In the genomic region with DNA sequence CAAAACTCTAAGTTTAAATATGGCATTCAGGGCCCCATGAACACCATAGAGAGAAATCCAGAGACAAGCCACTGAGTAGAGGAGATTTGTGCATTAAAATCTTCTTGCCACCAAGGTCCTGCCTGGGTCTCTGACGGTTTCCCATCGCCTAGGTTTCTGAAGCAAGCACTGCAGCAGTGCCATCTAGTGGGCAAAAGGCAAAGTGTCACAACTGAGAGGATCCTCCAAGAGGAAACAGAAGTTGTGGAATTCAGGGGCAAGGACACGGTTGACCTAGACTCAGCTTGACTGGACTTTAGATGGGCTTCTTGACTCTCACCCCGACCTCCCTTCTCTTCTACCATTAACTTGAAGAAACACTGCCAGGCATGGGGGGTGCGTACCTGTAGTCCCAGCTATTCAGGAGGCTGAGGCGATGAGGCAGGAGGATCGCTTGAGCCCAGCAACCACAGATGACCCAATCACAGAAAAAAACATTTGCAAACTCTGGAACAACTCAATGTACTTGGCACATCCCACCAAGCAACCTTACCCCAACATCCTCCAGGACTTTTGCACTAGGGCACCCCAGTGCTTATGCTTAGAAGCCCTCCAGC, we compare ENCODE assay signal across 8 cellular contexts.
DNase-seq lines count a peak whose midpoint lies in the region; ATAC-seq and TF ChIP-seq lines count a peak whose summit lies in the region.

No MANE protein-coding gene starts in this region.

- no peak overlapping the region for H3K27ac Mint-ChIP-seq in Caco-2 (ENCODE audit: unreplicated experiment)
- no peak overlapping the region for H3K27ac Mint-ChIP-seq in activated CD8-positive, alpha-beta T cell treated with anti-CD3 and anti-CD28 coated beads, Interleukin-2, amount 10 ng/mL, durations not matched to agents 7 days and 5 days
- H3K27ac Mint-ChIP-seq in nephron = no peak overlapping the region

- H3K27me3 Mint-ChIP-seq in Caco-2 (ENCODE audit: insufficient read depth, unreplicated experiment) = no peaks in the 10 kb centered on the region
- H3K27me3 Mint-ChIP-seq in activated CD8-positive, alpha-beta T cell treated with anti-CD3 and anti-CD28 coated beads, Interleukin-2, amount 10 ng/mL, durations not matched to agents 7 days and 5 days (ENCODE audit: low read depth) = no peaks in the 10 kb centered on the region
- H3K27me3 Mint-ChIP-seq in nephron (ENCODE audit: low read depth) = peaks cover 27% of the 10 kb centered on the region

- POLR2A ChIA-PET in Caco-2 (lab: Charles Lee) = no interaction called here
- POLR2A ChIA-PET in activated CD8-positive, alpha-beta T cell treated with anti-CD3 and anti-CD28 coated beads, Interleukin-2, amount 10 ng/mL, durations not matched to agents 7 days and 5 days (lab: Charles Lee) = no interaction called here

- H3K4me3 Mint-ChIP-seq in Caco-2 (ENCODE audit: unreplicated experiment) (no peak overlapping the region), nephron (no peak overlapping the region)
- H3K4me3 Mint-ChIP-seq in activated CD8-positive, alpha-beta T cell treated with anti-CD3 and anti-CD28 coated beads, Interleukin-2, amount 10 ng/mL, durations not matched to agents 7 days and 5 days = no peak overlapping the region

- no peaks in the 10 kb centered on the region for H3K9me2 ChIP-seq in GM23248 (ENCODE audit: insufficient read depth)

- H3K4me1 Mint-ChIP-seq in Caco-2 (ENCODE audit: low read depth, unreplicated experiment) (no peaks in the 10 kb centered on the region), nephron (peaks cover 4% of the 10 kb centered on the region)
- H3K4me1 Mint-ChIP-seq in activated CD8-positive, alpha-beta T cell treated with anti-CD3 and anti-CD28 coated beads, Interleukin-2, amount 10 ng/mL, durations not matched to agents 7 days and 5 days (ENCODE audit: low read depth) = no peaks in the 10 kb centered on the region

- H3F3A ChIP-seq in GM23248 (ENCODE audit: insufficient read depth) = no peaks in the 10 kb centered on the region

- no peaks in the 10 kb centered on the region for H4K20me1 ChIP-seq in GM23248 (ENCODE audit: insufficient read depth)

- in situ Hi-C loops in GM23248 (cut with MboI) = loop anchor here (5.0 kb wide), 1 partner anchor 879 kb away; no protein-coding TSS in a partner anchor

- H3K9ac ChIP-seq in GM23248 = no peak overlapping the region

- peak; percentile 51 to 61 for DNase-seq in Caco-2
- peak; percentile 67 for DNase-seq in GM23248
- peak; percentile 8 for DNase-seq in NCI-H2196 treated with DMSO at 0.1 percent for 48 hours (lab: John Stamatoyannopoulos, UW; ENCODE audit: unreplicated experiment)
- DNase-seq in activated CD8-positive, alpha-beta T cell treated with anti-CD3 and anti-CD28 coated beads, Interleukin-2, amount 10 ng/mL, durations not matched to agents 7 days and 5 days = peak; percentile 56
- peak; percentile 66 for DNase-seq in fibroblast of mammary gland (ENCODE audit: low read depth)
- peak; percentile 68 for DNase-seq in ureter (ENCODE audit: low spot score)

- H3K79me2 ChIP-seq in GM23248 (ENCODE audit: insufficient read depth) = no peaks in the 10 kb centered on the region

- H3K9me3 Mint-ChIP-seq in Caco-2 (ENCODE audit: unreplicated experiment) (no peaks in the 10 kb centered on the region), nephron (peaks cover 4% of the 10 kb centered on the region)
- H3K9me3 Mint-ChIP-seq in activated CD8-positive, alpha-beta T cell treated with anti-CD3 and anti-CD28 coated beads, Interleukin-2, amount 10 ng/mL, durations not matched to agents 7 days and 5 days (ENCODE audit: insufficient read depth) = no peaks in the 10 kb centered on the region

- no peaks in the 10 kb centered on the region for H3K9me3 ChIP-seq in Caco-2
- no peaks in the 10 kb centered on the region for H3K9me3 ChIP-seq in GM23248 (ENCODE audit: low read depth)

- TF ChIP-seq CTCF in Caco-2 (IDR thresholded peaks at IDR 0.05; ENCODE audit: insufficient read depth in 1 of 2, low read depth in 1 of 2, low read length in 1 of 2, severe bottlenecking in 1 of 2, unreplicated experiment in 1 of 2) (peak; percentile 73 to 79), fibroblast of mammary gland (conservative IDR thresholded peaks at IDR 0.05; ENCODE audit: control insufficient read depth, insufficient read depth, low read depth, low read length) (peak; percentile 94), nephron (IDR thresholded peaks at IDR 0.05; ENCODE audit: unreplicated experiment in 3 of 3) (peak; percentile 85 to 88 (median 87))

- H3K36me3 Mint-ChIP-seq in Caco-2 (ENCODE audit: insufficient read depth, unreplicated experiment) (no peaks in the 10 kb centered on the region), nephron (ENCODE audit: low read depth) (no peaks in the 10 kb centered on the region)
- H3K36me3 Mint-ChIP-seq in activated CD8-positive, alpha-beta T cell treated with anti-CD3 and anti-CD28 coated beads, Interleukin-2, amount 10 ng/mL, durations not matched to agents 7 days and 5 days (ENCODE audit: low read depth) = no peaks in the 10 kb centered on the region

- CTCF ChIA-PET in Caco-2 (lab: Charles Lee) = no interaction called here
- CTCF ChIA-PET in activated CD8-positive, alpha-beta T cell treated with anti-CD3 and anti-CD28 coated beads, Interleukin-2, amount 10 ng/mL, durations not matched to agents 7 days and 5 days (lab: Charles Lee) = interaction anchor here (1.3 to 1.8 kb wide), 2 partner anchors 878 to 907 kb away, joined by 3 to 6 read pairs; no protein-coding TSS in a partner anchor

- intact Hi-C loops in Caco-2 (cut with micrococcal nuclease; ENCODE audit: unreplicated experiment) = loop anchor here (1.0 kb wide), 1 partner anchor 907 kb away; no protein-coding TSS in a partner anchor

- H3K4me1 ChIP-seq in Caco-2 = no peaks in the 10 kb centered on the region
- H3K4me1 ChIP-seq in GM23248 (ENCODE audit: insufficient read depth) = no peaks in the 10 kb centered on the region

- no peak for ATAC-seq in activated CD8-positive, alpha-beta T cell treated with anti-CD3 and anti-CD28 coated beads, Interleukin-2, amount 10 ng/mL, durations not matched to agents 7 days and 5 days
- ATAC-seq in HG03565 (IDR thresholded peaks at IDR 0.05; ENCODE audit: unreplicated experiment) = no peak

- BruUV-seq in Caco-2 (replicated peaks; lab: Mats Ljungman, UMichigan) = no TSS peak

- no peaks in the 10 kb centered on the region for H3K36me3 ChIP-seq in Caco-2 (ENCODE audit: control insufficient read depth, insufficient read depth, low read length)
- H3K36me3 ChIP-seq in GM23248 (ENCODE audit: low read depth) = no peaks in the 10 kb centered on the region

- 30 to 33% methylated on average over 7 of the region's 7 CpGs for WGBS in GM23248 (ENCODE audit: low coverage in 1 of 2, low lambda C conversion rate in 2 of 2, missing lambda C conversion rate in 2 of 2), 2 experiments

- no peak overlapping the region for H3K27ac ChIP-seq in GM23248

- no peak overlapping the region for H3K4me2 ChIP-seq in GM23248 (ENCODE audit: unreplicated experiment)

- H3K4me3 ChIP-seq in Caco-2 (ENCODE audit: low read depth, low read length) = no peak overlapping the region
- no peak overlapping the region for H3K4me3 ChIP-seq in GM23248
- no peak overlapping the region for H3K4me3 ChIP-seq in fibroblast of mammary gland (ENCODE audit: control insufficient read depth, low read depth, low read length)

- no peak overlapping the region for H2AFZ ChIP-seq in GM23248

- H3K27me3 ChIP-seq in Caco-2 (replicated peaks; ENCODE audit: control insufficient read depth, insufficient read depth, low read length) = no peaks in the 10 kb centered on the region
- H3K27me3 ChIP-seq in GM23248 (replicated peaks; ENCODE audit: insufficient read depth) = no peaks in the 10 kb centered on the region

Comparison
In these comparisons a context has a peak if more than half of its experiments do, and no peak if none do; other contexts are left out.
1. DNase-seq: peak in every context shown above with its lines; median percentile 68 in ureter; 67 in GM23248; 66 in fibroblast of mammary gland; 56 in Caco-2; 56 in activated CD8-positive, alpha-beta T cell treated with anti-CD3 and anti-CD28 coated beads, Interleukin-2, amount 10 ng/mL, durations not matched to agents 7 days and 5 days; 8 in NCI-H2196 treated with DMSO at 0.1 percent for 48 hours.